Comparison of ENCODE assay signal across 1 cellular context in the genomic region with DNA sequence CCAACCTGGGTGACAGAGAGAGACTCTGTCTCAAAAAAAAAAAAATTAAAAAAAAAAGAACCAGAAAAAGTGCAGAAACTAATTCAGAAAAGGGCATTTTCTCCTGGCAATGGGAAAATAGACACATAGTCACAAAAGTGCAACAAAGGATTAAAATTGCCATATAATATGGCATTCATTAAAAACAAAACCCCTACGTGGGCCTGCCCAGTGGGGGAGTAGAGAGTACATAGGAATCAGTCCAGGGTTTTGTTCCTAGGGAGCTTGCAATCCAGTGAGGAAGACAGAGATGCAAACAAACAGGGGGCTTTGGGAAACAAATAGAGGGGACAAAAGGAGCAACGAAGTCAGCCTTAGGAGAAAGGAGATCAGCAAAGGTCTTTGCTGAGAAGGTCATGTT.
TF ChIP-seq lines count a peak whose summit lies in the region.

No MANE protein-coding gene starts in this region.

TF ChIP-seq in GM23338, 12 proteins besides CTCF, POLR2A, EP300 and RAD21 (continued from another document):
- TF ChIP-seq, protein P1, sequence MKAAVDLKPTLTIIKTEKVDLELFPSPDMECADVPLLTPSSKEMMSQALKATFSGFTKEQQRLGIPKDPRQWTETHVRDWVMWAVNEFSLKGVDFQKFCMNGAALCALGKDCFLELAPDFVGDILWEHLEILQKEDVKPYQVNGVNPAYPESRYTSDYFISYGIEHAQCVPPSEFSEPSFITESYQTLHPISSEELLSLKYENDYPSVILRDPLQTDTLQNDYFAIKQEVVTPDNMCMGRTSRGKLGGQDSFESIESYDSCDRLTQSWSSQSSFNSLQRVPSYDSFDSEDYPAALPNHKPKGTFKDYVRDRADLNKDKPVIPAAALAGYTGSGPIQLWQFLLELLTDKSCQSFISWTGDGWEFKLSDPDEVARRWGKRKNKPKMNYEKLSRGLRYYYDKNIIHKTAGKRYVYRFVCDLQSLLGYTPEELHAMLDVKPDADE (IDR thresholded peaks at IDR 0.05), result no peak
- TF ChIP-seq NANOG (IDR thresholded peaks at IDR 0.05; ENCODE audit: borderline replicate concordance), result no peak
